Comparison of ENCODE assay signal across 9 cellular contexts in the genomic region with DNA sequence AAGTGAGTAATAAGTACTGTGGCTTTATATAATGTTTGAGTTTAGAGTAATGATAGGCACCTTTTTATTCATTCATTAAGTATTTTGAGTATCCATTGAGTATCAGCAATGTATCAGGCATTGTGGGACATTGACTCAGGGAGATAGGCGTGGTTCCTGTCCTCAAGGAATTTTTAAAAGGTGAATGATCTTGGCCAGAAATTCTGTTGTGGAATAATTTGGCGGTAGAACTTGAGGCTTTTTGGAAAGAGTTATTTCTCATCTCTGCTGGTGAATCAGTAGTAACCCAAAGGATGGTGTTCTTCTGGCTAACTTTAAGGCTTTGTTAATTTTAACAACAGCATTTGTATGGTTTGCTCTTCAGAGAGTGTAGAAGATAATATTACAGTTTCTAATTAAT. TPM values are rescaled to one million over a fixed set of nuclear protein-coding genes. Genes with fewer than 3 reads are reported as not detected.
DNase-seq lines count a peak whose midpoint lies in the region; ATAC-seq and TF ChIP-seq lines count a peak whose summit lies in the region.
"Had no signal": no experiment of that assay in that cellular context is flagged by ENCODE, and none has a peak within 500 bp of the region (broad histone marks: within the 10 kb centered on the region; RNA-seq: fewer than 3 reads in every experiment).

No MANE protein-coding gene starts in this region.

- no peak for TF ChIP-seq CTCF in Loucy (conservative IDR thresholded peaks at IDR 0.05; ENCODE audit: low read length)
- TF ChIP-seq CTCF in colonic mucosa (IDR thresholded peaks at IDR 0.05) = no peak
- no peak for TF ChIP-seq CTCF in neutrophil (IDR thresholded peaks at IDR 0.05)

- H4K20me1 ChIP-seq in Loucy (ENCODE audit: insufficient read depth, low read length, poor library complexity, severe bottlenecking) = peaks cover 61% of the 10 kb centered on the region

- peaks cover 66% of the 10 kb centered on the region for H3K4me1 ChIP-seq in CD4-positive, alpha-beta memory T cell (ENCODE audit: insufficient read depth, low read length)
- H3K4me1 ChIP-seq in Loucy (ENCODE audit: insufficient read depth, low read length, poor library complexity, severe bottlenecking) = peaks cover 49% of the 10 kb centered on the region
- H3K4me1 ChIP-seq in colonic mucosa = peaks cover 14% of the 10 kb centered on the region
- peaks cover 59% of the 10 kb centered on the region in 2 experiments for H3K4me1 ChIP-seq in neutrophil (ENCODE audit: control insufficient read depth in 1 of 2, insufficient read depth in 1 of 2, low read depth in 1 of 2, low read length in 1 of 2)

- peaks cover 49 to 75% (median 60%) of the 10 kb centered on the region in 4 donors for H3K4me1 Mint-ChIP-seq in CD4-positive, alpha-beta memory T cell

- H3K36me3 ChIP-seq in CD4-positive, alpha-beta memory T cell (ENCODE audit: insufficient read depth, low read length) = no peaks in the 10 kb centered on the region
- no peaks in the 10 kb centered on the region for H3K36me3 ChIP-seq in Loucy (ENCODE audit: insufficient read depth, low read length)
- H3K36me3 ChIP-seq in colonic mucosa = no peaks in the 10 kb centered on the region
- peaks cover 5% of the 10 kb centered on the region for H3K36me3 ChIP-seq in neutrophil

- H3K4me3 ChIP-seq in CD4-positive, alpha-beta memory T cell (ENCODE audit: low read length in 2 of 2) = peak overlapping the region in 1 of 2 donors; percentile 86
- H3K4me3 ChIP-seq in Loucy (ENCODE audit: low read length, poor library complexity, severe bottlenecking) (peak overlapping the region; percentile 93), colonic mucosa (peak overlapping the region; percentile 98), neutrophil (ENCODE audit: low read depth in 1 of 2, low read length in 1 of 2) (peak overlapping the region; percentile 82 to 95)

- no peaks in the 10 kb centered on the region for H3K9me2 ChIP-seq in Loucy (replicated peaks; ENCODE audit: low read depth, low read length)

- H3K79me2 ChIP-seq in Loucy (ENCODE audit: insufficient read depth, low read length) = peaks cover 71% of the 10 kb centered on the region

- H3K27ac ChIP-seq in CD4-positive, alpha-beta memory T cell (ENCODE audit: low read depth, low read length) = no peak overlapping the region
- H3K27ac ChIP-seq in colonic mucosa (no peak overlapping the region), neutrophil (peak overlapping the region; percentile 95)

- no peaks in the 10 kb centered on the region for H3K9me3 Mint-ChIP-seq in CD4-positive, alpha-beta memory T cell

- intact Hi-C loops in CD4-positive, alpha-beta memory T cell (cut with micrococcal nuclease) = loop anchor here (2.0 to 5.0 kb wide), 5 partner anchors 67 to 549 kb away; partner anchors contain the start of genes ACAD9, CNBP and HMCES
- intact Hi-C loops in colonic mucosa (cut with DNase I) = no loop called here
- intact Hi-C loops in left colon (cut with DNase I, micrococcal nuclease) = no loop called here

- H3K36me3 Mint-ChIP-seq in CD4-positive, alpha-beta memory T cell = peaks cover 4 to 25% of the 10 kb centered on the region in 2 donors

- H3K4me3 Mint-ChIP-seq in CD4-positive, alpha-beta memory T cell = peak overlapping the region; percentile 92 to 98 (median 95)

- CTCF ChIA-PET in CD4-positive, alpha-beta memory T cell (lab: Charles Lee; ENCODE audit: partially characterized antibody) = interaction anchor here (0.5 to 3.4 kb wide), 6 partner anchors 10 to 76 kb away, joined by 3 to 14 read pairs (median 5); no protein-coding TSS in a partner anchor

- H3K27ac Mint-ChIP-seq in CD4-positive, alpha-beta memory T cell = peak overlapping the region in 6 of 7 donors; percentile 11 to 97 (median 95)

- ATAC-seq in GM21737 (IDR thresholded peaks at IDR 0.05; ENCODE audit: unreplicated experiment) (no peak), left colon (no peak), GM18520 (IDR thresholded peaks at IDR 0.05; ENCODE audit: unreplicated experiment) (no peak)

- no peaks in the 10 kb centered on the region for H3K27me3 ChIP-seq in CD4-positive, alpha-beta memory T cell (ENCODE audit: insufficient read depth, low read length)
- H3K27me3 ChIP-seq in Loucy (ENCODE audit: insufficient read depth, low read length, poor library complexity, severe bottlenecking) (peaks cover 4% of the 10 kb centered on the region), colonic mucosa (no peaks in the 10 kb centered on the region), neutrophil (no peaks in the 10 kb centered on the region)

- H3K9ac ChIP-seq in Loucy (ENCODE audit: low read depth, low read length, poor library complexity, severe bottlenecking) = peak overlapping the region; percentile 83
- H3K9ac ChIP-seq in colonic mucosa (ENCODE audit: low read depth in 2 of 2, low read length in 2 of 2) = peak overlapping the region in 1 of 2 donors; percentile 14

- no peaks in the 10 kb centered on the region for H3K9me3 ChIP-seq in CD4-positive, alpha-beta memory T cell (ENCODE audit: control insufficient read depth in 1 of 2, low read length in 2 of 2)
- H3K9me3 ChIP-seq in Loucy (ENCODE audit: insufficient read depth, low read depth, low read length) (no peaks in the 10 kb centered on the region), colonic mucosa (no peaks in the 10 kb centered on the region), neutrophil (no peaks in the 10 kb centered on the region)

- no peaks in the 10 kb centered on the region for H3F3A ChIP-seq in Loucy (ENCODE audit: low read depth)

- peaks cover 0 to 1% of the 10 kb centered on the region in 2 donors for H3K27me3 Mint-ChIP-seq in CD4-positive, alpha-beta memory T cell

- H2AFZ ChIP-seq in Loucy (ENCODE audit: low read length) = no peak overlapping the region

- peak overlapping the region; percentile 95 for H3K4me2 ChIP-seq in Loucy (ENCODE audit: low read depth, low read length, poor library complexity, severe bottlenecking)

- DNase-seq in CD4-positive, alpha-beta memory T cell = no peak
- DNase-seq in colonic mucosa (no peak), left colon (no peak), mesenteric fat pad (ENCODE audit: low spot score) (no peak)
- DNase-seq: KG1 had no signal

- POLR2A ChIA-PET in CD4-positive, alpha-beta memory T cell (lab: Charles Lee; ENCODE audit: partially characterized antibody) = interaction anchor here (1.2 to 4.0 kb wide), 6 partner anchors 47 to 589 kb away, joined by 3 to 44 read pairs (median 4); a partner anchor contains a TSS

RNA-seq across cellular contexts. Expression of gene RAB7A, which starts 2.0 kb away (rescaled TPM):
- total RNA-seq in CD4-positive, alpha-beta memory T cell = 100 to 1,000 TPM; 141 to 152 TPM
- polyA plus RNA-seq in CD4-positive, alpha-beta memory T cell = 100 to 1,000 TPM; 185 to 269 TPM
- total RNA-seq in colonic mucosa = 100 to 1,000 TPM; 221 to 272 TPM
- 100 to 1,000 TPM; 254 to 307 TPM for total RNA-seq in left colon
- 344 TPM for total RNA-seq in mesenteric fat pad
